Comparison of ENCODE assay signal across 8 cellular contexts in the genomic region with DNA sequence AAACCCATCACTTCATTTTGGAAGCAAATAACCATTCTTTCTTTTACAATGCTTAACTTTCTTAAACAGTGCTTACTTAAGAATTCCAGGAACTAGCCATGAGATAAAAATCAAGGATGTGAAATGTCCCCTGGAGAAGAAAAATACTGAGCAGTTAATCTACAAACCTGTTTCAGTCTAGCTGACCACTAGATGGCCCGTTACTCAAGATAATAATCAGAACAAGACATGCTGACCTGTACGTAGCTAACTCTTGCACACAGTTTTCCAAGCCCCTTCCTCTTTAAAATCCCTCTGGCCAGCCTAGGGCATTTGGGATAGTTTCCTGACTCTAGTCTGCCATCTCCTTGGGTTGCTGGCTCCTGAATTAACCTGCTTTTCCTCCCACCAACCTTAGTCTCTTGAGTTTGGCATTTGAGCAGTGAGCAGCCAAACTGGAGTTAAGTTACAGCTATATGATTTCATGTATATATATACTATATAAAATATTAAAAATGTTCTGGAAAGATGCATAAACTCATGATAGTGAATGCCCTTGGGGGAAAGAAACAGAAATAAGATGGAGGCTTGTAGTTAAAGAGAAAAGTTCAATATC. TPM values are rescaled to one million over a fixed set of nuclear protein-coding genes. Genes with fewer than 3 reads are reported as not detected.
DNase-seq lines count a peak whose midpoint lies in the region; ATAC-seq and TF ChIP-seq lines count a peak whose summit lies in the region.

No MANE protein-coding gene starts in this region.

- intact Hi-C loops in activated CD4-positive, alpha-beta T cell treated with anti-CD3 and anti-CD28 coated beads, Interleukin-2, amount 10 ng/mL, durations not matched to agents 24 days and 14 days (cut with micrococcal nuclease): no loop called here

- TF ChIP-seq CTCF in fibroblast of mammary gland (conservative IDR thresholded peaks at IDR 0.05; ENCODE audit: control insufficient read depth, insufficient read depth, low read depth, low read length): peak; percentile 69

- no peak overlapping the region for H3K27ac Mint-ChIP-seq in activated CD4-positive, alpha-beta T cell treated with anti-CD3 and anti-CD28 coated beads, Interleukin-2, amount 10 ng/mL, durations not matched to agents 24 days and 14 days

- DNase-seq in DMS79 (lab: John Stamatoyannopoulos, UW) (peak; percentile 15), HT1080 (ENCODE audit: low read depth) (peak; percentile 40), RPMI7951 (ENCODE audit: low read depth) (peak; percentile 62), fibroblast of mammary gland (ENCODE audit: low read depth) (peak; percentile 70), renal cortical epithelial cell (ENCODE audit: low read depth) (peak; percentile 73), epidermal melanocyte (ENCODE audit: insufficient read length, low spot score) (no peak)
- no peak for DNase-seq in activated CD4-positive, alpha-beta T cell treated with anti-CD3 and anti-CD28 coated beads, Interleukin-2, amount 10 ng/mL, durations not matched to agents 24 days and 14 days

- peaks cover 13% of the 10 kb centered on the region for H3K27me3 Mint-ChIP-seq in activated CD4-positive, alpha-beta T cell treated with anti-CD3 and anti-CD28 coated beads, Interleukin-2, amount 10 ng/mL, durations not matched to agents 24 days and 14 days

- peaks cover 3% of the 10 kb centered on the region for H3K4me1 Mint-ChIP-seq in activated CD4-positive, alpha-beta T cell treated with anti-CD3 and anti-CD28 coated beads, Interleukin-2, amount 10 ng/mL, durations not matched to agents 24 days and 14 days

- no peak for ATAC-seq in GM18870 (IDR thresholded peaks at IDR 0.05; ENCODE audit: unreplicated experiment)

- H3K4me3 Mint-ChIP-seq in activated CD4-positive, alpha-beta T cell treated with anti-CD3 and anti-CD28 coated beads, Interleukin-2, amount 10 ng/mL, durations not matched to agents 24 days and 14 days: no peak overlapping the region

- no peaks in the 10 kb centered on the region for H3K9me3 Mint-ChIP-seq in activated CD4-positive, alpha-beta T cell treated with anti-CD3 and anti-CD28 coated beads, Interleukin-2, amount 10 ng/mL, durations not matched to agents 24 days and 14 days

- no peaks in the 10 kb centered on the region for H3K36me3 Mint-ChIP-seq in activated CD4-positive, alpha-beta T cell treated with anti-CD3 and anti-CD28 coated beads, Interleukin-2, amount 10 ng/mL, durations not matched to agents 24 days and 14 days (ENCODE audit: low read depth)

- no peak overlapping the region for H3K4me3 ChIP-seq in fibroblast of mammary gland (ENCODE audit: control insufficient read depth, low read depth, low read length)

RNA-seq across cellular contexts. Expression of a gene that starts 59.3 kb away (rescaled TPM):
- 0.43 and 0.70 TPM in 2 replicates for total RNA-seq in HT1080 (2014; rRNA removed; shearing (Covaris generic))
- polyA plus RNA-seq in HT1080 (2015; cell fraction: cytosol; rRNA removed): 1.4 and 1.5 TPM in 2 replicates
- polyA plus RNA-seq in HT1080 (2015; cell fraction: nucleus; rRNA removed): 0.85 and 1.4 TPM in 2 replicates
- 3.1 and 3.4 TPM in 2 replicates for total RNA-seq in RPMI7951 (2014; rRNA removed; shearing (Covaris generic))
- 3.4 and 16.0 TPM in 2 replicates for total RNA-seq in renal cortical epithelial cell
- total RNA-seq in activated CD4-positive, alpha-beta T cell treated with anti-CD3 and anti-CD28 coated beads, Interleukin-2, amount 10 ng/mL, durations not matched to agents 24 days and 14 days: 164 and 166 TPM in 2 replicates

Comparison
In these comparisons a context has a peak if more than half of its experiments do, and no peak if none do; other contexts are left out.
1. DNase-seq: peak in DMS79 (single experiment), HT1080 (single experiment), RPMI7951 (single experiment), fibroblast of mammary gland (single experiment) and renal cortical epithelial cell (single experiment); none in activated CD4-positive, alpha-beta T cell treated with anti-CD3 and anti-CD28 coated beads, Interleukin-2, amount 10 ng/mL, durations not matched to agents 24 days and 14 days (single experiment) and epidermal melanocyte (single experiment).